ENCODE assay signal across 14 cellular contexts in the genomic region with DNA sequence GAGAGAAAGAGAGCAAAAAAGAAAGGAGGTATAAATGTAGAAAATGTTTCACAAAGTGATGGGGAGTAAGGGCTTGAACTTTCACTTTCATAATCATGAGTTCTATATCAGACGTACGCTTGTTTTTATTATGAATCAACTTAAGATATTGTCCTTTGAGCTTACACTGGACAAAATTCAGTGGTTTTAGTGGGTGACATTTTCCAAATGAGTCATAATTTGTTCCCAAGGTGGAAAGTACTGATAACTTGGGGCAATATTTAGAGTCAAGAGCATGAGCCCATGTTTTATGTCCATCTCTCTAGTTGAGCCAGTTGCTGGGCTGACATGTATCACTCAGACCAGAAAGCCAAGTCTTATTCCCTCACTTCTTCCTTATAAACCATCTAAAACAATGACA.
A peak's percentile ranks its signal among the peaks of the same experiment; 100 is the strongest.
DNase-seq lines count a peak whose midpoint lies in the region; ATAC-seq and TF ChIP-seq lines count a peak whose summit lies in the region.
"Had no signal": no experiment of that assay in that cellular context is flagged by ENCODE, and none has a peak within 500 bp of the region (broad histone marks: within the 10 kb centered on the region; RNA-seq: fewer than 3 reads in every experiment).

No MANE protein-coding gene starts in this region.

- H3K4me3 Mint-ChIP-seq in activated T-cell treated with anti-CD3 and anti-CD28 coated beads, Interleukin-2, amount 50 U/mL, for 72 hours: peak overlapping the region; percentile 25 to 86
- H3K4me3 Mint-ChIP-seq in T-helper 1 cell treated with Interleukin-12 subunit alpha and Interleukin-12 subunit beta and Interleukin-4 antibody, amounts not matched to agents 30 μg/mL and 1 μg/mL, for 36 hours: peak overlapping the region; percentile 41
- peak overlapping the region; percentile 61 to 67 for H3K4me3 Mint-ChIP-seq in stimulated activated naive CD8-positive, alpha-beta T cell treated with anti-CD3 and anti-CD28 coated beads, Interleukin-15, amount 100 ng/mL, for 72 hours

- no peak for TF ChIP-seq CTCF in coronary artery (IDR thresholded peaks at IDR 0.05)
- no peak for TF ChIP-seq CTCF in WERI-Rb-1 (IDR thresholded peaks at IDR 0.05; ENCODE audit: low read depth, low read length)

- peak overlapping the region; percentile 46 for H3K4me3 ChIP-seq in coronary artery
- no peak overlapping the region for H3K4me3 ChIP-seq in HAP-1
- H3K4me3 ChIP-seq in WERI-Rb-1 (ENCODE audit: low read depth, low read length): no peak overlapping the region
- H3K4me3 ChIP-seq: esophagus squamous epithelium had no signal

- peak; percentile 74 to 75 for ATAC-seq in activated T-cell treated with anti-CD3 and anti-CD28 coated beads, Interleukin-2, amount 50 U/mL, for 72 hours (replicated peaks in 1 of 2)
- ATAC-seq in stimulated activated naive CD8-positive, alpha-beta T cell treated with anti-CD3 and anti-CD28 coated beads, Interleukin-15, amount 100 ng/mL, for 72 hours: peak; percentile 89
- ATAC-seq: SK-N-SH treated with all-trans-retinoic acid at 6 μM for 48 hours had no signal

- H3K9me3 ChIP-seq in HAP-1 (no peaks in the 10 kb centered on the region), WERI-Rb-1 (ENCODE audit: severe bottlenecking) (no peaks in the 10 kb centered on the region)
- H3K9me3 ChIP-seq: esophagus squamous epithelium had no signal

- DNase-seq in activated T-cell treated with anti-CD3 and anti-CD28 coated beads, Interleukin-2, amount 50 U/mL, for 72 hours: no peak
- DNase-seq in activated T-cell treated with anti-CD3 and anti-CD28 coated beads, Interleukin-2, amount 50 U/mL, for 48 hours: no peak
- DNase-seq in coronary artery (ENCODE audit: low spot score) (no peak), NCI-H2029 (lab: John Stamatoyannopoulos, UW) (no peak), HAP-1 (ENCODE audit: low spot score in 2 of 2) (no peak), WERI-Rb-1 (no peak)
- no peak for DNase-seq in stimulated activated naive CD8-positive, alpha-beta T cell treated with anti-CD3 and anti-CD28 coated beads, Interleukin-15, amount 100 ng/mL, for 72 hours
- DNase-seq: activated naive CD4-positive, alpha-beta T cell; DMS79; esophagus squamous epithelium; KG1; NCI-H187 had no signal

- H3K36me3 ChIP-seq in HAP-1 (replicated peaks) (no peaks in the 10 kb centered on the region), WERI-Rb-1 (no peaks in the 10 kb centered on the region)
- H3K36me3 ChIP-seq: esophagus squamous epithelium had no signal

- peaks cover 0 to 4% of the 10 kb centered on the region in 2 donors for H3K9me3 Mint-ChIP-seq in activated T-cell treated with anti-CD3 and anti-CD28 coated beads, Interleukin-2, amount 50 U/mL, for 72 hours
- no peaks in the 10 kb centered on the region for H3K9me3 Mint-ChIP-seq in T-helper 1 cell treated with Interleukin-12 subunit alpha and Interleukin-12 subunit beta and Interleukin-4 antibody, amounts not matched to agents 30 μg/mL and 1 μg/mL, for 36 hours
- H3K9me3 Mint-ChIP-seq in stimulated activated naive CD8-positive, alpha-beta T cell treated with anti-CD3 and anti-CD28 coated beads, Interleukin-15, amount 100 ng/mL, for 72 hours: peaks cover 9 to 10% of the 10 kb centered on the region in 2 donors

- in situ Hi-C loops in HAP-1 (cut with MboI; ENCODE audit: low sequenced_read_pairs): no loop called here

- peaks cover 4 to 8% of the 10 kb centered on the region in 2 donors for H3K36me3 Mint-ChIP-seq in activated T-cell treated with anti-CD3 and anti-CD28 coated beads, Interleukin-2, amount 50 U/mL, for 72 hours (ENCODE audit: insufficient read depth in 2 of 2)
- no peaks in the 10 kb centered on the region for H3K36me3 Mint-ChIP-seq in T-helper 1 cell treated with Interleukin-12 subunit alpha and Interleukin-12 subunit beta and Interleukin-4 antibody, amounts not matched to agents 30 μg/mL and 1 μg/mL, for 36 hours (ENCODE audit: low read depth)

- H3K4me1 ChIP-seq in HAP-1: peaks cover 5% of the 10 kb centered on the region; the same call in 1 of the 2 replicates
- H3K4me1 ChIP-seq: esophagus squamous epithelium had no signal

- peaks cover 20% of the 10 kb centered on the region for H3K4me1 Mint-ChIP-seq in activated T-cell treated with anti-CD3 and anti-CD28 coated beads, Interleukin-2, amount 50 U/mL, for 72 hours (ENCODE audit: low read depth)
- peaks cover 9% of the 10 kb centered on the region for H3K4me1 Mint-ChIP-seq in T-helper 1 cell treated with Interleukin-12 subunit alpha and Interleukin-12 subunit beta and Interleukin-4 antibody, amounts not matched to agents 30 μg/mL and 1 μg/mL, for 36 hours (ENCODE audit: low read depth)
- peaks cover 21% of the 10 kb centered on the region for H3K4me1 Mint-ChIP-seq in stimulated activated naive CD8-positive, alpha-beta T cell treated with anti-CD3 and anti-CD28 coated beads, Interleukin-15, amount 100 ng/mL, for 72 hours

- H3K27me3 Mint-ChIP-seq in activated T-cell treated with anti-CD3 and anti-CD28 coated beads, Interleukin-2, amount 50 U/mL, for 72 hours (ENCODE audit: low read depth): no peaks in the 10 kb centered on the region
- no peaks in the 10 kb centered on the region for H3K27me3 Mint-ChIP-seq in T-helper 1 cell treated with Interleukin-12 subunit alpha and Interleukin-12 subunit beta and Interleukin-4 antibody, amounts not matched to agents 30 μg/mL and 1 μg/mL, for 36 hours (ENCODE audit: low read depth)
- no peaks in the 10 kb centered on the region for H3K27me3 Mint-ChIP-seq in stimulated activated naive CD8-positive, alpha-beta T cell treated with anti-CD3 and anti-CD28 coated beads, Interleukin-15, amount 100 ng/mL, for 72 hours

- H3K27ac ChIP-seq in coronary artery: peak overlapping the region in 1 of 2 donors; percentile 35
- no peak overlapping the region for H3K27ac ChIP-seq in WERI-Rb-1
- H3K27ac ChIP-seq: esophagus squamous epithelium had no signal

- no peaks in the 10 kb centered on the region for H3K27me3 ChIP-seq in HAP-1 (ENCODE audit: low read depth)
- H3K27me3 ChIP-seq in WERI-Rb-1 (ENCODE audit: insufficient read depth, low read depth, severe bottlenecking): no peaks in the 10 kb centered on the region
- H3K27me3 ChIP-seq: esophagus squamous epithelium had no signal

- H3K27ac Mint-ChIP-seq in activated T-cell treated with anti-CD3 and anti-CD28 coated beads, Interleukin-2, amount 50 U/mL, for 72 hours: peak overlapping the region; percentile 63
- H3K27ac Mint-ChIP-seq in T-helper 1 cell treated with Interleukin-12 subunit alpha and Interleukin-12 subunit beta and Interleukin-4 antibody, amounts not matched to agents 30 μg/mL and 1 μg/mL, for 36 hours: peak overlapping the region; percentile 8
- H3K27ac Mint-ChIP-seq in stimulated activated naive CD8-positive, alpha-beta T cell treated with anti-CD3 and anti-CD28 coated beads, Interleukin-15, amount 100 ng/mL, for 72 hours: peak overlapping the region in 1 of 2 donors; percentile 92
